Comparison of ENCODE assay signal across 1 cellular context in genomic region chr1:15603050-15603965, GRCh38.
A peak's percentile ranks its signal among the peaks of the same experiment; 100 is the strongest.
TF ChIP-seq lines count a peak whose summit lies in the region.

No MANE protein-coding gene starts in this region.

TF ChIP-seq in HepG2, 621 proteins besides CTCF, POLR2A, EP300 and RAD21 (continued from another document and continues in another):
- TF ChIP-seq KIAA2018 (CRISPR knock-in tag; IDR thresholded peaks at IDR 0.05; ENCODE audit: borderline replicate concordance) (no peak; the same call in 1 of the 2 replicates), NFYC (CRISPR knock-in tag; IDR thresholded peaks at IDR 0.05) (peak; percentile 98), PRPF4 (IDR thresholded peaks at IDR 0.05; ENCODE audit: low read depth, low read length, poor library complexity, severe bottlenecking) (no peak), HOXD1 (CRISPR knock-in tag; IDR thresholded peaks at IDR 0.05) (peak; percentile 50; the same call in 1 of the 2 replicates), ZNF644 (CRISPR knock-in tag; IDR thresholded peaks at IDR 0.05; ENCODE audit: low read depth) (0 out of 2 replicates have a peak, but pooled peaks have one; percentile 41), CCAR2 (optimal IDR thresholded peaks at IDR 0.05; ENCODE audit: low read depth, low read length) (no peak), ZMYM4 (CRISPR knock-in tag; IDR thresholded peaks at IDR 0.05) (peak; percentile 97), FOSL1 (CRISPR knock-in tag; IDR thresholded peaks at IDR 0.05; ENCODE audit: borderline replicate concordance) (no peak), ZNF143 (CRISPR knock-in tag; IDR thresholded peaks at IDR 0.05) (peak; percentile 65), ZNF333 (CRISPR knock-in tag; IDR thresholded peaks at IDR 0.05; ENCODE audit: borderline replicate concordance) (0 out of 2 replicates have a peak, but pooled peaks have one; percentile 68), BHLHE40 (IDR thresholded peaks at IDR 0.05; ENCODE audit: low read length) (peak; percentile 98), ZBTB44 (CRISPR knock-in tag; IDR thresholded peaks at IDR 0.05) (0 out of 2 replicates have a peak, but pooled peaks have one; percentile 31), TGIF2 (CRISPR knock-in tag; IDR thresholded peaks at IDR 0.05) (peak; percentile 86), ZFY (CRISPR knock-in tag; IDR thresholded peaks at IDR 0.05) (peak; percentile 73), ELF1 (CRISPR knock-in tag; IDR thresholded peaks at IDR 0.05) (peak; percentile 53), ZNF772 (CRISPR knock-in tag; IDR thresholded peaks at IDR 0.05) (peak; percentile 78), ZNF850 (CRISPR knock-in tag; conservative IDR thresholded peaks at IDR 0.05) (no peak), ZNF101 (CRISPR knock-in tag; IDR thresholded peaks at IDR 0.05; ENCODE audit: borderline replicate concordance, low read depth) (no peak), ZNF691 (CRISPR knock-in tag; IDR thresholded peaks at IDR 0.05; ENCODE audit: borderline replicate concordance, low read depth) (no peak; the same call in 1 of the 2 replicates), FIP1L1 (IDR thresholded peaks at IDR 0.05; ENCODE audit: borderline replicate concordance, insufficient read depth, low read depth, low read length) (0 out of 2 replicates have a peak, but pooled peaks have one; percentile 11), NCOA2 (CRISPR knock-in tag; IDR thresholded peaks at IDR 0.05) (peak; percentile 59), ATF1 (CRISPR knock-in tag; IDR thresholded peaks at IDR 0.05) (no peak), ZNF432 (CRISPR knock-in tag; IDR thresholded peaks at IDR 0.05; ENCODE audit: borderline replicate concordance) (no peak), KDM3A (CRISPR knock-in tag; IDR thresholded peaks at IDR 0.05; ENCODE audit: low read depth) (no peak; the same call in 1 of the 2 replicates)
- TF ChIP-seq, protein P1, sequence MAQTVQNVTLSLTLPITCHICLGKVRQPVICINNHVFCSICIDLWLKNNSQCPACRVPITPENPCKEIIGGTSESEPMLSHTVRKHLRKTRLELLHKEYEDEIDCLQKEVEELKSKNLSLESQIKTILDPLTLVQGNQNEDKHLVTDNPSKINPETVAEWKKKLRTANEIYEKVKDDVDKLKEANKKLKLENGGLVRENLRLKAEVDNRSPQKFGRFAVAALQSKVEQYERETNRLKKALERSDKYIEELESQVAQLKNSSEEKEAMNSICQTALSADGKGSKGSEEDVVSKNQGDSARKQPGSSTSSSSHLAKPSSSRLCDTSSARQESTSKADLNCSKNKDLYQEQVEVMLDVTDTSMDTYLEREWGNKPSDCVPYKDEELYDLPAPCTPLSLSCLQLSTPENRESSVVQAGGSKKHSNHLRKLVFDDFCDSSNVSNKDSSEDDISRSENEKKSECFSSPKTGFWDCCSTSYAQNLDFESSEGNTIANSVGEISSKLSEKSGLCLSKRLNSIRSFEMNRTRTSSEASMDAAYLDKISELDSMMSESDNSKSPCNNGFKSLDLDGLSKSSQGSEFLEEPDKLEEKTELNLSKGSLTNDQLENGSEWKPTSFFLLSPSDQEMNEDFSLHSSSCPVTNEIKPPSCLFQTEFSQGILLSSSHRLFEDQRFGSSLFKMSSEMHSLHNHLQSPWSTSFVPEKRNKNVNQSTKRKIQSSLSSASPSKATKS (CRISPR knock-in tag; IDR thresholded peaks at IDR 0.05): no peak
- TF ChIP-seq, protein P2, sequence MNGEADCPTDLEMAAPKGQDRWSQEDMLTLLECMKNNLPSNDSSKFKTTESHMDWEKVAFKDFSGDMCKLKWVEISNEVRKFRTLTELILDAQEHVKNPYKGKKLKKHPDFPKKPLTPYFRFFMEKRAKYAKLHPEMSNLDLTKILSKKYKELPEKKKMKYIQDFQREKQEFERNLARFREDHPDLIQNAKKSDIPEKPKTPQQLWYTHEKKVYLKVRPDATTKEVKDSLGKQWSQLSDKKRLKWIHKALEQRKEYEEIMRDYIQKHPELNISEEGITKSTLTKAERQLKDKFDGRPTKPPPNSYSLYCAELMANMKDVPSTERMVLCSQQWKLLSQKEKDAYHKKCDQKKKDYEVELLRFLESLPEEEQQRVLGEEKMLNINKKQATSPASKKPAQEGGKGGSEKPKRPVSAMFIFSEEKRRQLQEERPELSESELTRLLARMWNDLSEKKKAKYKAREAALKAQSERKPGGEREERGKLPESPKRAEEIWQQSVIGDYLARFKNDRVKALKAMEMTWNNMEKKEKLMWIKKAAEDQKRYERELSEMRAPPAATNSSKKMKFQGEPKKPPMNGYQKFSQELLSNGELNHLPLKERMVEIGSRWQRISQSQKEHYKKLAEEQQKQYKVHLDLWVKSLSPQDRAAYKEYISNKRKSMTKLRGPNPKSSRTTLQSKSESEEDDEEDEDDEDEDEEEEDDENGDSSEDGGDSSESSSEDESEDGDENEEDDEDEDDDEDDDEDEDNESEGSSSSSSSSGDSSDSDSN (CRISPR knock-in tag; IDR thresholded peaks at IDR 0.05): peak; percentile 30; the same call in 1 of the 2 replicates
- TF ChIP-seq, protein P3, sequence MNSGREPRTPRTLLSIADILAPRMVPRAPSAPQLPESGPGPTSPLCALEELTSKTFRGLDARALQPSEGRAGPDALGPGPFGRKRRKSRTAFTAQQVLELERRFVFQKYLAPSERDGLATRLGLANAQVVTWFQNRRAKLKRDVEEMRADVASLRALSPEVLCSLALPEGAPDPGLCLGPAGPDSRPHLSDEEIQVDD (CRISPR knock-in tag; IDR thresholded peaks at IDR 0.05; ENCODE audit: borderline replicate concordance): peak; percentile 91; the same call in 1 of the 2 replicates
- TF ChIP-seq, protein P4, sequence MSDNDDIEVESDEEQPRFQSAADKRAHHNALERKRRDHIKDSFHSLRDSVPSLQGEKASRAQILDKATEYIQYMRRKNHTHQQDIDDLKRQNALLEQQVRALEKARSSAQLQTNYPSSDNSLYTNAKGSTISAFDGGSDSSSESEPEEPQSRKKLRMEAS (IDR thresholded peaks at IDR 0.05): peak; percentile 99
- TF ChIP-seq, protein P5, sequence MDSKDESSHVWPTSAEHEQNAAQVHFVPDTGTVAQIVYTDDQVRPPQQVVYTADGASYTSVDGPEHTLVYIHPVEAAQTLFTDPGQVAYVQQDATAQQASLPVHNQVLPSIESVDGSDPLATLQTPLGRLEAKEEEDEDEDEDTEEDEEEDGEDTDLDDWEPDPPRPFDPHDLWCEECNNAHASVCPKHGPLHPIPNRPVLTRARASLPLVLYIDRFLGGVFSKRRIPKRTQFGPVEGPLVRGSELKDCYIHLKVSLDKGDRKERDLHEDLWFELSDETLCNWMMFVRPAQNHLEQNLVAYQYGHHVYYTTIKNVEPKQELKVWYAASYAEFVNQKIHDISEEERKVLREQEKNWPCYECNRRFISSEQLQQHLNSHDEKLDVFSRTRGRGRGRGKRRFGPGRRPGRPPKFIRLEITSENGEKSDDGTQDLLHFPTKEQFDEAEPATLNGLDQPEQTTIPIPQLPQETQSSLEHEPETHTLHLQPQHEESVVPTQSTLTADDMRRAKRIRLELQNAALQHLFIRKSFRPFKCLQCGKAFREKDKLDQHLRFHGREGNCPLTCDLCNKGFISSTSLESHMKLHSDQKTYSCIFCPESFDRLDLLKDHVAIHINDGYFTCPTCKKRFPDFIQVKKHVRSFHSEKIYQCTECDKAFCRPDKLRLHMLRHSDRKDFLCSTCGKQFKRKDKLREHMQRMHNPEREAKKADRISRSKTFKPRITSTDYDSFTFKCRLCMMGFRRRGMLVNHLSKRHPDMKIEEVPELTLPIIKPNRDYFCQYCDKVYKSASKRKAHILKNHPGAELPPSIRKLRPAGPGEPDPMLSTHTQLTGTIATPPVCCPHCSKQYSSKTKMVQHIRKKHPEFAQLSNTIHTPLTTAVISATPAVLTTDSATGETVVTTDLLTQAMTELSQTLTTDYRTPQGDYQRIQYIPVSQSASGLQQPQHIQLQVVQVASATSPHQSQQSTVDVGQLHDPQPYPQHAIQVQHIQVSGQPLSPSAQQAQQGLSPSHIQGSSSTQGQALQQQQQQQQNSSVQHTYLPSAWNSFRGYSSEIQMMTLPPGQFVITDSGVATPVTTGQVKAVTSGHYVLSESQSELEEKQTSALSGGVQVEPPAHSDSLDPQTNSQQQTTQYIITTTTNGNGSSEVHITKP (CRISPR knock-in tag; IDR thresholded peaks at IDR 0.05; ENCODE audit: low read depth): no peak
- TF ChIP-seq, protein P6, sequence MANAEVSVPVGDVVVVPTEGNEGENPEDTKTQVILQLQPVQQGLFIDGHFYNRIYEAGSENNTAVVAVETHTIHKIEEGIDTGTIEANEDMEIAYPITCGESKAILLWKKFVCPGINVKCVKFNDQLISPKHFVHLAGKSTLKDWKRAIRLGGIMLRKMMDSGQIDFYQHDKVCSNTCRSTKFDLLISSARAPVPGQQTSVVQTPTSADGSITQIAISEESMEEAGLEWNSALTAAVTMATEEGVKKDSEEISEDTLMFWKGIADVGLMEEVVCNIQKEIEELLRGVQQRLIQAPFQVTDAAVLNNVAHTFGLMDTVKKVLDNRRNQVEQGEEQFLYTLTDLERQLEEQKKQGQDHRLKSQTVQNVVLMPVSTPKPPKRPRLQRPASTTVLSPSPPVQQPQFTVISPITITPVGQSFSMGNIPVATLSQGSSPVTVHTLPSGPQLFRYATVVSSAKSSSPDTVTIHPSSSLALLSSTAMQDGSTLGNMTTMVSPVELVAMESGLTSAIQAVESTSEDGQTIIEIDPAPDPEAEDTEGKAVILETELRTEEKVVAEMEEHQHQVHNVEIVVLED (CRISPR knock-in tag; IDR thresholded peaks at IDR 0.05; ENCODE audit: borderline replicate concordance): peak; percentile 97
- TF ChIP-seq, protein P7, sequence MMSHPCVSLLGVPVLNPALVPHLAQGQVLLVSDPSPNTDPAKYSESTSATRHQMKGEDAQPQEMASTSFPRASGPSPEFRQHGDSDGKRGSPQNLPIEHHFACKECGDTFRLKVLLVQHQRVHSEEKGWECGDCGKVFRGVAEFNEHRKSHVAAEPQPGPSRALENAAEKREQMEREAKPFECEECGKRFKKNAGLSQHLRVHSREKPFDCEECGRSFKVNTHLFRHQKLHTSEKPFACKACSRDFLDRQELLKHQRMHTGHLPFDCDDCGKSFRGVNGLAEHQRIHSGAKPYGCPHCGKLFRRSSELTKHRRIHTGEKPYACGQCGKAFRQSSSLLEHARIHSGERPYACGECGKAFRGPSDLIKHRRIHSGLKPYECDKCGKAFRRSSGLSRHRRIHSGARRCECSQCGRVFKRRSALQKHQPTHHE (CRISPR knock-in tag; IDR thresholded peaks at IDR 0.05; ENCODE audit: borderline replicate concordance): no peak
